In the genomic region with DNA sequence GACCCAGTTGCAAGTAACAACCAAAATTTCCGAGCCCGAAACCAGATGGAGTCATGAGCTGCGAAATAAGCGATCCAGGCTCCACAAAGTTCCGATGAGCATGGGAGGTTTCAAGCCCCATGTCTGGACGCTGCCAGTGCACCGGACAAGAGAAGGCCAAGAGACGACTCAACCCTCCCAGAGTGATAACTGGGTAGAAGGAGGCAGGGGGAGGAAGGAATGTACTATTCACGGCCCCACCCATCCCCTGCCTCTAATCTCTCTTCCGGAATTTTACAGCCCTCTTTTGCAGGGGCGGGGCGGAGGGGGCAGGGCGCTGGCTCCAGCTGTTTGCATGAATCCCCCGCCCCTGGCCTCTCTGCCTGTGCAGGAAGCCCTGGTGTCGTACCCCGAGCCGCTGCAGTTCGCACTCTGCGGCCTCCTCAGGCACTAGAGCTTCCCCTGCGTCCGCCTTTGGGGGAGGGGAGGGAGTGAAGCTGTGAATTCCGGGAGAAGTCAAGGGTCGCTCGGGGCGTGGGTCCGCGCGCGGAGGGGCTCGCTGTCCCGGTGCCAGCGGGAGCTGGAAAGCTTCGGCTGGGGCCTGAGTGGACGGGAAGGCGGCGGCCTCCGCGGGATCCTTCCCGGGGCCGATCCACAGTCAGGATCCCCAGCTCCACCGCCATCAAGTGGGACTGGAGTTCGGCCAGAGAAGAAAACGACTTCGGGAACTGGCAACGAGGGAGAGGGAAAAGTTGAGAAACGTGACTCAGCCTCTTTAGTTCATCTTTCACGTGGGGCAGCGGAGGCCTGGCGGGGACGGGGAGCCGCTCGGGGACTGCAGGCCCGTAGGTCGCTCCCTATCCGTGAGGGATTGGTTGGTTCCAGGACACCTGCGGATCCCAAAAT, we compare ENCODE assay signal across 8 cellular contexts. TPM values are rescaled to one million over a fixed set of nuclear protein-coding genes. Genes with fewer than 3 reads are reported as not detected.
DNase-seq lines count a peak whose midpoint lies in the region; ATAC-seq and TF ChIP-seq lines count a peak whose summit lies in the region.

No MANE protein-coding gene starts in this region.

- no peaks in the 10 kb centered on the region for H3K27me3 ChIP-seq in Karpas-422 (ENCODE audit: low read length)
- H3K27me3 ChIP-seq in lung (ENCODE audit: control insufficient read depth, insufficient read depth): no peaks in the 10 kb centered on the region

- intact Hi-C loops in activated CD4-positive, alpha-beta T cell treated with anti-CD3 and anti-CD28 coated beads, Interleukin-2, amount 10 ng/mL, durations not matched to agents 24 days and 14 days (cut with micrococcal nuclease): loop anchor here (1.0 to 5.0 kb wide), 3 partner anchors 12 to 308 kb away; partner anchors contain the start of gene LCK

- no peak for TF ChIP-seq CTCF in lung (IDR thresholded peaks at IDR 0.05; ENCODE audit: control extremely low read depth, extremely low read depth)

- H4K20me1 ChIP-seq in Karpas-422 (ENCODE audit: insufficient read depth, low read depth, low read length): no peaks in the 10 kb centered on the region

- peak; percentile 51 for ATAC-seq in GM21528 (IDR thresholded peaks at IDR 0.05; ENCODE audit: low FRiP score, unreplicated experiment)
- ATAC-seq in lung (ENCODE audit: insufficient read depth, low FRiP score): peak; percentile 77

- peaks cover 1% of the 10 kb centered on the region for H3K36me3 Mint-ChIP-seq in activated CD4-positive, alpha-beta T cell treated with anti-CD3 and anti-CD28 coated beads, Interleukin-2, amount 10 ng/mL, durations not matched to agents 24 days and 14 days (ENCODE audit: low read depth)

- 3 to 4% methylated on average over 54 to 56 of the region's 56 CpGs for WGBS in lung, 2 donors

- peaks cover 46% of the 10 kb centered on the region for H3K4me1 Mint-ChIP-seq in activated CD4-positive, alpha-beta T cell treated with anti-CD3 and anti-CD28 coated beads, Interleukin-2, amount 10 ng/mL, durations not matched to agents 24 days and 14 days

- no peaks in the 10 kb centered on the region for H3K36me3 ChIP-seq in Karpas-422 (ENCODE audit: insufficient read depth, low read length)
- H3K36me3 ChIP-seq in lung (ENCODE audit: control insufficient read depth in 2 of 2, insufficient read depth in 2 of 2, low read length in 2 of 2): no peaks in the 10 kb centered on the region

- no peaks in the 10 kb centered on the region for H3K9me3 Mint-ChIP-seq in activated CD4-positive, alpha-beta T cell treated with anti-CD3 and anti-CD28 coated beads, Interleukin-2, amount 10 ng/mL, durations not matched to agents 24 days and 14 days

- H3K9me2 ChIP-seq in Karpas-422 (replicated peaks; ENCODE audit: insufficient read depth, low read length): no peaks in the 10 kb centered on the region

- H2AFZ ChIP-seq in Karpas-422 (ENCODE audit: low read length): peak overlapping the region; percentile 91

- H3K27ac ChIP-seq in Karpas-422 (ENCODE audit: low read length) (0 out of 2 replicates have a peak overlapping the region, but pooled peaks have one; percentile 42), lung (ENCODE audit: low read depth in 1 of 2, low read length in 1 of 2) (peak overlapping the region; percentile 98 to 99)

- no peaks in the 10 kb centered on the region for H3K79me2 ChIP-seq in Karpas-422 (ENCODE audit: low read length)

- H3K4me3 ChIP-seq in Karpas-422 (ENCODE audit: low read length): peak overlapping the region; percentile 65
- no peak overlapping the region for H3K4me3 ChIP-seq in lung

- peak overlapping the region; percentile 80 for H3K4me2 ChIP-seq in Karpas-422 (ENCODE audit: low read depth, low read length, poor library complexity, severe bottlenecking)

- H3K27me3 Mint-ChIP-seq in activated CD4-positive, alpha-beta T cell treated with anti-CD3 and anti-CD28 coated beads, Interleukin-2, amount 10 ng/mL, durations not matched to agents 24 days and 14 days: no peaks in the 10 kb centered on the region

- peak; percentile 35 for DNase-seq in COLO829 (ENCODE audit: low spot score)
- peak; percentile 80 for DNase-seq in Karpas-422
- peak; percentile 97 for DNase-seq in activated CD4-positive, alpha-beta T cell treated with anti-CD3 and anti-CD28 coated beads, Interleukin-2, amount 10 ng/mL, durations not matched to agents 24 days and 14 days
- DNase-seq in ecto neural progenitor cell (ENCODE audit: low spot score): peak; percentile 93
- peak; percentile 92 for DNase-seq in lung (ENCODE audit: low spot score)
- DNase-seq in stimulated activated CD8-positive, alpha-beta memory T cell treated with anti-CD3 and anti-CD28 coated beads, Interleukin-12 subunit alpha, Interleukin-12 subunit beta, amount 100 ng/mL, for 1 hour (ENCODE audit: low read depth): peak; percentile 65
- no peak for DNase-seq in NCI-H2029 treated with DMSO at 0.1 percent for 48 hours (lab: John Stamatoyannopoulos, UW)

- peak overlapping the region; percentile 75 for H3K9ac ChIP-seq in Karpas-422 (ENCODE audit: low read length)

- H3K4me3 Mint-ChIP-seq in activated CD4-positive, alpha-beta T cell treated with anti-CD3 and anti-CD28 coated beads, Interleukin-2, amount 10 ng/mL, durations not matched to agents 24 days and 14 days: peak overlapping the region; percentile 77

- H3K27ac Mint-ChIP-seq in activated CD4-positive, alpha-beta T cell treated with anti-CD3 and anti-CD28 coated beads, Interleukin-2, amount 10 ng/mL, durations not matched to agents 24 days and 14 days: peak overlapping the region; percentile 92

- H3K4me1 ChIP-seq in Karpas-422 (ENCODE audit: low read length) (peaks cover 21% of the 10 kb centered on the region), lung (ENCODE audit: control insufficient read depth in 2 of 2, insufficient read depth in 2 of 2, low read length in 2 of 2) (peaks cover 7 to 8% of the 10 kb centered on the region in 2 donors)

- H3K9me3 ChIP-seq in Karpas-422 (ENCODE audit: low read length): no peaks in the 10 kb centered on the region
- H3K9me3 ChIP-seq in lung (ENCODE audit: control insufficient read depth in 2 of 2, insufficient read depth in 1 of 2, low read length in 1 of 2): no peaks in the 10 kb centered on the region

RNA-seq across cellular contexts. Expression of gene PTP4A2, which starts 6.3 kb away (rescaled TPM):
- 215 and 401 TPM in 2 replicates for total RNA-seq in Karpas-422 (2014; rRNA removed; shearing (Covaris generic); ENCODE audit: low replicate concordance)
- 363 and 390 TPM in 2 replicates for total RNA-seq in activated CD4-positive, alpha-beta T cell treated with anti-CD3 and anti-CD28 coated beads, Interleukin-2, amount 10 ng/mL, durations not matched to agents 24 days and 14 days
- 100 to 1,000 TPM; 205 to 274 TPM for total RNA-seq in lung
- polyA plus RNA-seq in lung: 100 to 1,000 TPM in 1 of 2 donors, 10 to 100 TPM in 1; 90.4 to 122 TPM
